ENCODE assay signal across 1 cellular context in genomic region chr16:58433569-58433951, GRCh38.
TF ChIP-seq lines count a peak whose summit lies in the region.

No MANE protein-coding gene starts in this region.

TF ChIP-seq in K562, 482 proteins besides CTCF, POLR2A, EP300 and RAD21 (continued from another document):
- no peak for TF ChIP-seq NR4A1 (CRISPR knock-in tag; IDR thresholded peaks at IDR 0.05)
- TF ChIP-seq NR4A1 (tag; IDR thresholded peaks at IDR 0.05), result peak; percentile 98
- TF ChIP-seq CBX3 (IDR thresholded peaks at IDR 0.05; ENCODE audit: borderline replicate concordance in 1 of 2, low read length in 2 of 2), result no peak
TF ChIP-seq in K562: peak in this region for 78.
